In the genomic region with DNA sequence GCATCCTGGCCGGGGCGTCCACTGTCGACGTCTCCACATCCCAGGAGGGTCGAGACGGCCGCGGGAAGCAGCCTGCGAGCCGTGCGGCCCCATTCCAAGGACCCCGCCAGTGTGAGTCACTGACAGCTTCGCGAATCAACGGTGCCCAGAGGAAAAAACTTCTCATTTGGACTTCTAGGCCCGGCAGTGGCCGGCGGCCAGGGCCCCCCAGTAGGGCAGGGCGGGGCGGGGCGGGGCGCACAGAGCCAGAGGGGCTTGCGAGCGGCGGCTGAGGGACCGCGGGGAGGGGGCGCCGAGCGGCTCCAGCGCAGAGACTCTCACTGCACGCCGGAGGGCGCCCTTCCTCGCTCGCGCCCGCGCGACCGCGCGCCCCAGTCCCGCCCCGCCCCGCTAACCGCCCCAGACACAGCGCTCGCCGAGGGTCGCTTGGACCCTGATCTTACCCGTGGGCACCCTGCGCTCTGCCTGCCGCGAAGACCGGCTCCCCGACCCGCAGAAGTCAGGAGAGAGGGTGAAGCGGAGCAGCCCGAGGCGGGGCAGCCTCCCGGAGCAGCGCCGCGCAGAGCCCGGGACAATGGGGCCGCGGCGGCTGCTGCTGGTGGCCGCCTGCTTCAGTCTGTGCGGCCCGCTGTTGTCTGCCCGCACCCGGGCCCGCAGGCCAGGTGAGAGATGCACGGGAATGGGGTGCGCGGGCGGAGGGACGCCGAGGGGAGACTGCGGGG, we compare ENCODE assay signal across 8 cellular contexts. TPM values are rescaled to one million over a fixed set of nuclear protein-coding genes. Genes with fewer than 3 reads are reported as not detected.
DNase-seq lines count a peak whose midpoint lies in the region; ATAC-seq, FAIRE-seq and TF ChIP-seq lines count a peak whose summit lies in the region.

A gene (plus strand): TSS at position 393 of the 722 bp plus-strand sequence. CDS start 182 bp downstream, at position 575.

- peak; percentile 64 for ATAC-seq in GM21717 (IDR thresholded peaks at IDR 0.05; ENCODE audit: unreplicated experiment)

- H3K9me3 ChIP-seq in WERI-Rb-1 (ENCODE audit: severe bottlenecking), result no peaks in the 10 kb centered on the region

- H3K4me3 ChIP-seq in WERI-Rb-1 (ENCODE audit: low read depth, low read length), result peak within 1 kb of the TSS; percentile 85
- peak within 1 kb of the TSS; percentile 94 for H3K4me3 ChIP-seq in choroid plexus epithelial cell (ENCODE audit: low read depth, low read length)

- peak within 1 kb of the TSS; percentile 73 for H3K27ac ChIP-seq in WERI-Rb-1

- peaks cover 2% of the 10 kb centered on the region for H3K27me3 ChIP-seq in WERI-Rb-1 (ENCODE audit: insufficient read depth, low read depth, severe bottlenecking)

- no peaks in the 10 kb centered on the region; the same call in 1 of the 2 replicates for H3K36me3 ChIP-seq in WERI-Rb-1

- FAIRE-seq in RCC 7860 (lab: Jason Lieb, UNC), result no peak

- TF ChIP-seq CTCF in WERI-Rb-1 (IDR thresholded peaks at IDR 0.05; ENCODE audit: low read depth, low read length) (peak; percentile 77), choroid plexus epithelial cell (conservative IDR thresholded peaks at IDR 0.05; ENCODE audit: low read depth, low read length) (peak; percentile 47)

- DNase-seq in Daoy (ENCODE audit: low read depth) (peak; percentile 84), Kasumi-1 (lab: John Stamatoyannopoulos, UW) (peak; percentile 53 to 54), WERI-Rb-1 (peak; percentile 72), choroid plexus epithelial cell (ENCODE audit: low read depth) (peak; percentile 65), kidney tubule cell (ENCODE audit: low spot score) (peak; percentile 50), RCC 7860 (ENCODE audit: low spot score) (no peak)
- peak; percentile 21 for DNase-seq in stimulated activated CD4-positive, alpha-beta T cell treated with anti-CD3 and anti-CD28 coated beads, Interleukin-2, amount 100 ng/mL, for 4 hours (ENCODE audit: low read depth)

RNA-seq across cellular contexts. Expression of the gene that starts here (rescaled TPM):
- 27.1 and 28.4 TPM in 2 replicates for total RNA-seq in Daoy (2014; rRNA removed; shearing (Covaris generic))
